In genomic region chr2:105791229-105791628, GRCh38 we compare ENCODE assay signal across 14 cellular contexts. TPM values are rescaled to one million over a fixed set of nuclear protein-coding genes. Genes with fewer than 3 reads are reported as not detected.
DNase-seq lines count a peak whose midpoint lies in the region; ATAC-seq and TF ChIP-seq lines count a peak whose summit lies in the region.
"Had no signal": no experiment of that assay in that cellular context is flagged by ENCODE, and none has a peak within 500 bp of the region (broad histone marks: within the 10 kb centered on the region; RNA-seq: fewer than 3 reads in every experiment).

No MANE protein-coding gene starts in this region.

- H3K9me3 ChIP-seq in breast epithelium (no peaks in the 10 kb centered on the region), smooth muscle cell (replicated peaks; ENCODE audit: low read depth) (no peaks in the 10 kb centered on the region)
- H3K9me3 ChIP-seq: BE2C had no signal

- 94% methylated on average over 12 of the region's 12 CpGs for WGBS in smooth muscle cell (ENCODE audit: low lambda C conversion rate)

- H2AFZ ChIP-seq in smooth muscle cell (ENCODE audit: low read depth) = no peak overlapping the region

- POLR2A ChIA-PET in MCF 10A (lab: Yijun Ruan, JAX) = interaction anchor here (1.5 kb wide), 1 partner anchor 46 kb away, joined by 5 read pairs; no protein-coding TSS in a partner anchor
- POLR2A ChIA-PET in activated CD8-positive, alpha-beta T cell treated with anti-CD3 and anti-CD28 coated beads for 36 hours (lab: Charles Lee) = interaction anchor here (0.7 to 3.4 kb wide), 6 partner anchors 11 to 45 kb away, joined by 3 to 27 read pairs (median 4); no protein-coding TSS in a partner anchor

- H3K79me2 ChIP-seq in smooth muscle cell (ENCODE audit: low read depth) = peaks cover 86% of the 10 kb centered on the region

- H3K27me3 ChIP-seq in breast epithelium = no peaks in the 10 kb centered on the region
- H3K27me3 ChIP-seq in smooth muscle cell (ENCODE audit: low read depth) = no peaks in the 10 kb centered on the region
- H3K27me3 ChIP-seq: BE2C had no signal

- intact Hi-C loops in MCF 10A (cut with micrococcal nuclease) (loop anchor here (10.0 kb wide), 1 partner anchor 64 kb away; no protein-coding TSS in a partner anchor), breast epithelium (cut with DNase I; ENCODE audit: low total_unique reads) (no loop called here), left colon (cut with DNase I, micrococcal nuclease) (no loop called here)
- intact Hi-C loops in activated CD8-positive, alpha-beta T cell treated with anti-CD3 and anti-CD28 coated beads for 36 hours (cut with micrococcal nuclease) = no loop called here

- peaks cover 4 to 10% of the 10 kb centered on the region in 2 donors for H3K4me1 ChIP-seq in breast epithelium
- peaks cover 34% of the 10 kb centered on the region for H3K4me1 ChIP-seq in smooth muscle cell (ENCODE audit: low read depth)
- H3K4me1 ChIP-seq: BE2C had no signal

- no peaks in the 10 kb centered on the region for H3K9me3 Mint-ChIP-seq in MCF 10A (ENCODE audit: unreplicated experiment)
- no peaks in the 10 kb centered on the region for H3K9me3 Mint-ChIP-seq in activated CD8-positive, alpha-beta T cell treated with anti-CD3 and anti-CD28 coated beads for 36 hours
- H3K9me3 Mint-ChIP-seq: immature natural killer cell had no signal

- BruUV-seq in MCF 10A (replicated peaks; lab: Mats Ljungman, UMichigan) = no TSS peak

- no peak overlapping the region for H3K9ac ChIP-seq in smooth muscle cell (ENCODE audit: low read depth)

- no peak for TF ChIP-seq CTCF in MCF 10A (IDR thresholded peaks at IDR 0.05; ENCODE audit: unreplicated experiment)
- TF ChIP-seq CTCF in breast epithelium (IDR thresholded peaks at IDR 0.05) = no peak
- TF ChIP-seq CTCF in activated CD8-positive, alpha-beta T cell treated with anti-CD3 and anti-CD28 coated beads for 36 hours (IDR thresholded peaks at IDR 0.05) = no peak
- no peak for TF ChIP-seq CTCF in smooth muscle cell (IDR thresholded peaks at IDR 0.05; ENCODE audit: borderline replicate concordance, insufficient read depth, poor library complexity, severe bottlenecking)

- H3K4me1 Mint-ChIP-seq in MCF 10A (ENCODE audit: insufficient read depth, unreplicated experiment) = peaks cover 16% of the 10 kb centered on the region
- H3K4me1 Mint-ChIP-seq in activated CD8-positive, alpha-beta T cell treated with anti-CD3 and anti-CD28 coated beads for 36 hours (ENCODE audit: low read depth) = peaks cover 91% of the 10 kb centered on the region

- ATAC-seq in activated CD8-positive, alpha-beta T cell treated with anti-CD3 and anti-CD28 coated beads for 36 hours = no peak
- ATAC-seq in left colon (peak; percentile 55), GM18909 (IDR thresholded peaks at IDR 0.05; ENCODE audit: poor library complexity, unreplicated experiment) (no peak)

- no peak for TF ChIP-seq POLR2A in breast epithelium (IDR thresholded peaks at IDR 0.05)

- DNase-seq in MCF 10A (ENCODE audit: unreplicated experiment) = no peak
- no peak for DNase-seq in breast epithelium (ENCODE audit: low spot score in 2 of 2)
- no peak for DNase-seq in activated CD8-positive, alpha-beta T cell treated with anti-CD3 and anti-CD28 coated beads for 36 hours
- DNase-seq in left colon = no peak
- no peak for DNase-seq in NCI-H1105 treated with DMSO at 0.1 percent for 48 hours (lab: John Stamatoyannopoulos, UW)
- no peak for DNase-seq in cerebellum (ENCODE audit: low spot score)
- no peak for DNase-seq in smooth muscle cell (lab: John Stamatoyannopoulos, UW; ENCODE audit: unreplicated experiment)
- DNase-seq: anterior cingulate cortex, BE2C, dermis blood vessel endothelial cell, foreskin melanocyte, immature natural killer cell, MV-4-11 had no signal

- no peaks in the 10 kb centered on the region for H3K27me3 Mint-ChIP-seq in MCF 10A (ENCODE audit: insufficient read depth, unreplicated experiment)
- no peaks in the 10 kb centered on the region for H3K27me3 Mint-ChIP-seq in activated CD8-positive, alpha-beta T cell treated with anti-CD3 and anti-CD28 coated beads for 36 hours

- H3K4me3 Mint-ChIP-seq in MCF 10A (ENCODE audit: unreplicated experiment) = no peak overlapping the region
- no peak overlapping the region for H3K4me3 Mint-ChIP-seq in activated CD8-positive, alpha-beta T cell treated with anti-CD3 and anti-CD28 coated beads for 36 hours

- H3K4me2 ChIP-seq in smooth muscle cell = no peak overlapping the region

- H3F3A ChIP-seq in smooth muscle cell (ENCODE audit: low read depth) = no peaks in the 10 kb centered on the region

- H3K4me3 ChIP-seq in breast epithelium (no peak overlapping the region), smooth muscle cell (no peak overlapping the region)

- CTCF ChIA-PET in MCF 10A (lab: Yijun Ruan, JAX) = interaction anchor here (0.9 kb wide), 1 partner anchor 16 kb away, joined by 3 read pairs; no protein-coding TSS in a partner anchor
- CTCF ChIA-PET in activated CD8-positive, alpha-beta T cell treated with anti-CD3 and anti-CD28 coated beads for 36 hours (lab: Charles Lee) = interaction anchor here (0.6 to 1.7 kb wide), 4 partner anchors 13 to 215 kb away, joined by 3 to 4 read pairs (median 4); no protein-coding TSS in a partner anchor

- H3K36me3 Mint-ChIP-seq in MCF 10A (ENCODE audit: insufficient read depth, unreplicated experiment) = peaks cover 5% of the 10 kb centered on the region
- H3K36me3 Mint-ChIP-seq in activated CD8-positive, alpha-beta T cell treated with anti-CD3 and anti-CD28 coated beads for 36 hours (ENCODE audit: low read depth) = peaks cover 41% of the 10 kb centered on the region
- H3K36me3 Mint-ChIP-seq: immature natural killer cell had no signal

- H3K27ac ChIP-seq in breast epithelium (peak overlapping the region in 1 of 2 donors; percentile 28), smooth muscle cell (ENCODE audit: low read depth) (no peak overlapping the region)

- H3K27ac Mint-ChIP-seq in MCF 10A (ENCODE audit: low read depth, unreplicated experiment) = peak overlapping the region; percentile 64
- peak overlapping the region; percentile 97 for H3K27ac Mint-ChIP-seq in activated CD8-positive, alpha-beta T cell treated with anti-CD3 and anti-CD28 coated beads for 36 hours

- no peaks in the 10 kb centered on the region for H3K36me3 ChIP-seq in breast epithelium
- H3K36me3 ChIP-seq in smooth muscle cell (ENCODE audit: low read depth) = no peaks in the 10 kb centered on the region
- H3K36me3 ChIP-seq: BE2C had no signal

- H4K20me1 ChIP-seq in smooth muscle cell (ENCODE audit: low read depth) = peaks cover 100% of the 10 kb centered on the region

RNA-seq across cellular contexts. Expression of gene NCK2, which starts 46.5 kb away (rescaled TPM):
- total RNA-seq in MCF 10A (2022) (35.3 and 36.5 TPM in 2 replicates), breast epithelium (10 to 100 TPM; 42.0 to 54.3 (median 46.9) TPM), left colon (10 to 100 TPM; 51.8 to 76.6 TPM), cerebellum (38.6 TPM), smooth muscle cell (25.0 and 29.0 TPM in 2 replicates)
- 10 to 100 TPM; 68.3 to 69.7 TPM for total RNA-seq in activated CD8-positive, alpha-beta T cell treated with anti-CD3 and anti-CD28 coated beads for 36 hours
- polyA plus RNA-seq in smooth muscle cell = 44.8 and 50.5 TPM in 2 replicates
